Comparison of ENCODE assay signal across 20 cellular contexts in the genomic region with DNA sequence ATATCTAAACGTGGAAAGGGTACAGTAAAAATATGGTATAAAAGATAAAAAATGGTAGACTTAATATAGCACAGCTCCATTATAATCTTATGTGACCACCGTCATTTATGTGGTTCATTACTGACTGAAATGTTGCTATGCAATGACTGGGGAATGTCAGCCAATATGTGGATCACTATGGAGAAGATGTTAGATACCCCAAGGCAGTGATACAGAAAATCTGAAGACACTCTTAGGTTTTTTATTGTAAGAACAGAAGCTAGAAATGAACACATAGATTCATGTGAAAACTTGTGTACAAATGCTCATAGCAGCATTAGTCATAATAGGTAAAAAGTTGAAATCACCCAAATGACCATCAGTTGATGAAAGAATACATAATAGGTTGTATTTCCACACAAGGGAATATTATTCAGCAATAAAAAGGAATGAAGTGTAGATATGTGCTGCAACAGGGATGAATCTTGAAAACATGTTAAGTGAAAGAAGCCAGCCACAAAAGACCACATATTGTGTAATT. TPM values are rescaled to one million over a fixed set of nuclear protein-coding genes. Genes with fewer than 3 reads are reported as not detected.
DNase-seq lines count a peak whose midpoint lies in the region; ATAC-seq and TF ChIP-seq lines count a peak whose summit lies in the region.
"Had no signal": no experiment of that assay in that cellular context is flagged by ENCODE, and none has a peak within 500 bp of the region (broad histone marks: within the 10 kb centered on the region; RNA-seq: fewer than 3 reads in every experiment).

No MANE protein-coding gene starts in this region.

- CTCF ChIA-PET in mammary epithelial cell (lab: Charles Lee; ENCODE audit: low non-redundant PET), result no interaction called here
- CTCF ChIA-PET in HEK293 (lab: Yijun Ruan, JAX), result interaction anchor here (0.6 kb wide), 1 partner anchor 121 kb away, joined by 3 read pairs; no protein-coding TSS in a partner anchor

- peaks cover 98% of the 10 kb centered on the region for H3K79me2 ChIP-seq in mammary epithelial cell (ENCODE audit: insufficient read depth, low read length)

- H3K27me3 Mint-ChIP-seq in naive B cell, result no peaks in the 10 kb centered on the region
- H3K27me3 Mint-ChIP-seq: CD4-positive, CD25-positive, alpha-beta regulatory T cell; CD8-positive, alpha-beta memory T cell had no signal

- dilution Hi-C loops in mammary epithelial cell (cut with HindIII; ENCODE audit: low sequenced_read_pairs), result no loop called here

- ATAC-seq in naive B cell (ENCODE audit: low read depth in 2 of 2) (no peak), body of pancreas (no peak)
- ATAC-seq: GM12878, HepG2 had no signal

- WGBS in mammary epithelial cell (ENCODE audit: low coverage, missing lambda C conversion rate), result 100% methylated on average over 2 of the region's 2 CpGs
- 84 to 94% methylated on average over 2 of the region's 2 CpGs for WGBS in body of pancreas, 2 donors

- H3K4me1 ChIP-seq in mammary epithelial cell (ENCODE audit: insufficient read depth, low read length) (peaks cover 5% of the 10 kb centered on the region), breast epithelium (no peaks in the 10 kb centered on the region), HEK293 (ENCODE audit: control insufficient read depth, insufficient read depth, low read length) (peaks cover 18% of the 10 kb centered on the region), body of pancreas (no peaks in the 10 kb centered on the region)
- H3K4me1 ChIP-seq: BE2C had no signal

- no peaks in the 10 kb centered on the region for H3K27me3 ChIP-seq in mammary epithelial cell (ENCODE audit: insufficient read depth, low read length)
- H3K27me3 ChIP-seq in breast epithelium, result no peaks in the 10 kb centered on the region
- no peaks in the 10 kb centered on the region for H3K27me3 ChIP-seq in body of pancreas
- no peaks in the 10 kb centered on the region for H3K27me3 ChIP-seq in brain microvascular endothelial cell (replicated peaks)
- H3K27me3 ChIP-seq: BE2C had no signal

- H4K20me1 ChIP-seq in mammary epithelial cell (ENCODE audit: insufficient read depth, low read length), result peaks cover 5% of the 10 kb centered on the region

- H2AFZ ChIP-seq in mammary epithelial cell (ENCODE audit: low read depth, low read length), result no peak overlapping the region

- no peak overlapping the region for H3K4me3 Mint-ChIP-seq in naive B cell
- H3K4me3 Mint-ChIP-seq: CD4-positive, CD25-positive, alpha-beta regulatory T cell; CD8-positive, alpha-beta memory T cell; H9 had no signal

- in situ Hi-C loops in mammary epithelial cell (cut with MboI; ENCODE audit: low sequenced_read_pairs in 2 of 2), result no loop called here
- in situ Hi-C loops in brain microvascular endothelial cell (cut with HindIII; ENCODE audit: low pct_ligation_motif_present, low sequenced_read_pairs), result no loop called here

- no TSS peak for BruUV-seq in mammary epithelial cell (replicated peaks; lab: Mats Ljungman, UMichigan)

- TF ChIP-seq CTCF in mammary epithelial cell (conservative IDR thresholded peaks at IDR 0.05 in 1 of 2, IDR thresholded peaks at IDR 0.05 in 1 of 2; ENCODE audit: extremely low read depth in 1 of 2, insufficient read depth in 1 of 2, low read depth in 1 of 2, low read length in 2 of 2) (no peak), breast epithelium (IDR thresholded peaks at IDR 0.05) (no peak), HEK293 (tag by site-specific recombination; IDR thresholded peaks at IDR 0.05) (no peak), epithelial cell of esophagus (IDR thresholded peaks at IDR 0.05; ENCODE audit: insufficient read depth, low read depth, low read length, missing control alignments) (no peak), body of pancreas (IDR thresholded peaks at IDR 0.05) (no peak), brain microvascular endothelial cell (IDR thresholded peaks at IDR 0.05; ENCODE audit: low read depth, low read length, missing control alignments) (no peak)

- DNase-seq in mammary epithelial cell (peak; percentile 51), breast epithelium (ENCODE audit: low spot score in 2 of 2) (no peak), epithelial cell of esophagus (ENCODE audit: low read depth) (peak; percentile 52), naive B cell (no peak), body of pancreas (no peak), brain microvascular endothelial cell (no peak)
- no peak for DNase-seq in activated CD8-positive, alpha-beta memory T cell treated with anti-CD3 and anti-CD28 coated beads, Interleukin-2, amount 50 U/mL, for 4 hours
- DNase-seq: BE2C; C1 segment of cervical spinal cord; CD4-positive, CD25-positive, alpha-beta regulatory T cell; CD8-positive, alpha-beta memory T cell; COR-L47; DMS 273 treated with DMSO at 0.1 percent for 48 hours; DMS53; DND-41; EL; H9 had no signal

- H3K4me3 ChIP-seq in mammary epithelial cell (replicated peaks in 1 of 3; ENCODE audit: insufficient read depth in 1 of 3, low read depth in 2 of 3, low read length in 3 of 3) (no peak overlapping the region), breast epithelium (no peak overlapping the region), HEK293 (ENCODE audit: low read depth, low read length) (no peak overlapping the region), epithelial cell of esophagus (ENCODE audit: low read length) (no peak overlapping the region), body of pancreas (no peak overlapping the region), brain microvascular endothelial cell (ENCODE audit: low read depth, low read length) (no peak overlapping the region)
- H3K4me3 ChIP-seq: GM12878 had no signal

- no peaks in the 10 kb centered on the region for H3K36me3 ChIP-seq in mammary epithelial cell (ENCODE audit: insufficient read depth, low read length)
- H3K36me3 ChIP-seq in breast epithelium, result no peaks in the 10 kb centered on the region
- no peaks in the 10 kb centered on the region for H3K36me3 ChIP-seq in HEK293 (ENCODE audit: control insufficient read depth in 2 of 2, insufficient read depth in 1 of 2, low read length in 2 of 2)
- H3K36me3 ChIP-seq in body of pancreas (replicated peaks in 1 of 2; ENCODE audit: insufficient read depth in 1 of 2, low read depth in 2 of 2), result no peaks in the 10 kb centered on the region
- H3K36me3 ChIP-seq in brain microvascular endothelial cell (replicated peaks), result no peaks in the 10 kb centered on the region
- H3K36me3 ChIP-seq: BE2C had no signal

- H3K4me2 ChIP-seq in mammary epithelial cell (ENCODE audit: insufficient read depth, low read depth, low read length), result no peak overlapping the region

- no peak overlapping the region for H3K9ac ChIP-seq in mammary epithelial cell (ENCODE audit: insufficient read depth, low read length)

- H3K9me3 Mint-ChIP-seq in naive B cell, result peaks cover 4 to 34% (median 17%) of the 10 kb centered on the region in 7 donors

- H3K9me3 ChIP-seq in mammary epithelial cell (replicated peaks; ENCODE audit: insufficient read depth, low read length) (peaks cover 4% of the 10 kb centered on the region), breast epithelium (peaks cover 4 to 22% of the 10 kb centered on the region in 2 donors), HEK293 (ENCODE audit: control insufficient read depth, insufficient read depth, low read depth, low read length) (peaks cover 5% of the 10 kb centered on the region; the same call in 1 of the 2 replicates), body of pancreas (no peaks in the 10 kb centered on the region)
- H3K9me3 ChIP-seq: BE2C had no signal

- H3K4me1 Mint-ChIP-seq in naive B cell, result peaks cover 57 to 71% (median 57%) of the 10 kb centered on the region in 3 donors

- TF ChIP-seq POLR2A in breast epithelium (IDR thresholded peaks at IDR 0.05), result no peak
- TF ChIP-seq POLR2A in body of pancreas (IDR thresholded peaks at IDR 0.05), result no peak

- peak overlapping the region in 5 of 6 donors; percentile 44 to 71 (median 53) for H3K27ac Mint-ChIP-seq in naive B cell
- H3K27ac Mint-ChIP-seq: CD4-positive, CD25-positive, alpha-beta regulatory T cell; CD8-positive, alpha-beta memory T cell; H9 had no signal

- POLR2A ChIA-PET in HEK293 (lab: Yijun Ruan, JAX), result no interaction called here

- H3K27ac ChIP-seq in mammary epithelial cell (ENCODE audit: insufficient read depth, low read depth, low read length), result no peak overlapping the region
- no peak overlapping the region for H3K27ac ChIP-seq in breast epithelium
- H3K27ac ChIP-seq in HEK293 (ENCODE audit: extremely low read depth, low read depth, low read length), result no peak overlapping the region
- H3K27ac ChIP-seq in body of pancreas, result no peak overlapping the region
- H3K27ac ChIP-seq in brain microvascular endothelial cell, result no peak overlapping the region

- H3K36me3 Mint-ChIP-seq in naive B cell, result peaks cover 10 to 15% of the 10 kb centered on the region in 2 donors

- intact Hi-C loops in mammary epithelial cell (cut with micrococcal nuclease) (no loop called here), breast epithelium (cut with DNase I; ENCODE audit: low total_unique reads) (no loop called here), body of pancreas (cut with DNase I) (no loop called here)

TF ChIP-seq in HEK293, 187 proteins besides CTCF, POLR2A, EP300 and RAD21 (continues in another document):
- no peak for TF ChIP-seq ZNF473 (tag by site-specific recombination; IDR thresholded peaks at IDR 0.05)
- peak; percentile 44 for TF ChIP-seq ZNF146 (tag by site-specific recombination; IDR thresholded peaks at IDR 0.05)
- no peak for TF ChIP-seq ZNF623 (tag by site-specific recombination; IDR thresholded peaks at IDR 0.05)
- no peak for TF ChIP-seq ZNF521 (tag by site-specific recombination; IDR thresholded peaks at IDR 0.05)
- TF ChIP-seq ZNF585B (tag by site-specific recombination; IDR thresholded peaks at IDR 0.05), result no peak

RNA-seq across cellular contexts. Expression of a gene that starts 18.4 kb away (rescaled TPM):
- total RNA-seq in mammary epithelial cell (10 to 100 TPM; 39.8 to 46.0 TPM), breast epithelium (10 to 100 TPM; 41.6 to 77.6 (median 63.4) TPM), body of pancreas (10 to 100 TPM; 25.1 to 68.7 TPM)
- polyA plus RNA-seq in mammary epithelial cell (19.0 TPM), naive B cell (ENCODE audit: low read depth in 6 of 6) (10 to 100 TPM; 27.1 to 56.6 (median 40.9) TPM)
- 26.4 TPM for polyA minus RNA-seq in mammary epithelial cell

Comparison
In these comparisons a context has a peak if more than half of its experiments do, and no peak if none do; other contexts are left out.
1. DNase-seq: peak in mammary epithelial cell (single experiment) and epithelial cell of esophagus (single experiment); none in breast epithelium (0 of 2), naive B cell (single experiment), body of pancreas (0 of 4), brain microvascular endothelial cell (single experiment) and activated CD8-positive, alpha-beta memory T cell treated with anti-CD3 and anti-CD28 coated beads, Interleukin-2, amount 50 U/mL, for 4 hours (single experiment).